Comparison of ENCODE assay signal across 8 cellular contexts in the genomic region with DNA sequence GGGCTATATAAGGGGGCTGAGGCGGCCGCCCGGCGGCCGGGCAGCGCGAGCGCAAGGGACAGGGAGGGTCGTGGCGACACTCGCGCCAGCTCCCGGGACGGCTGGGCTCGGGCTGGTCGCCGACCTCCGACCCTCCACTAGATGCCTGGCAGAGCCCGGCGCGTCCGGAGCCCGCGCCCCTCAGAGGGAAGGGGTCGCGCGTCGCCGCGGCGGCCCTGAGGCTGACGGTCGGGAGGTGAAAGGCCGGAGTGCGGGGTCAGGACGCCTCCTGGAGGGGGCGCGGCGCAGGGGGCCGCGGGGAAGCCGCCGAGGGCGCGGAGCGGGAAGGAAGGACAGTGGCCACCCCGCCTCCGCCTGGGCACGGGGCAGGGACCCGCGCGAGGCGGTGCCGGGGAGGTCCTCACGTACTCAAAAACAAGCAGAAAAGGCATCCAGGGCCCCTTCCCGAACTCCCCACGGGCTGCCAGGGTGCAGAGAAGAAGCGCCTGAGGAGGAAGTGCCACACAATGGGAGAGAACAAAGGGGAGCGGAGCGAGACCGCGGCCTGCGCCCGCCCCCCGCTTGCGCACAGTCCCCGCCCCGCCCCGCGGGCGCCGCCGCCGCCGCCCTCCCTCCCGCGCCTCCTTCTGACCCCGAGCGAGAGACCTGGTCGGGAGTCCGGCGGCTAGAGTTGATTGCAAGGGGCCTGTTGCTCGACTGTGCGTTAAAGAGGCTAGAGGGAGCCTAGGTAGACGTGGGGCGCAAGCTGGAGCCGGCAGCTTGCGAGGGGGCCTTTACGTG. TPM values are rescaled to one million over a fixed set of nuclear protein-coding genes. Genes with fewer than 3 reads are reported as not detected.
DNase-seq lines count a peak whose midpoint lies in the region; ATAC-seq and TF ChIP-seq lines count a peak whose summit lies in the region.

No MANE protein-coding gene starts in this region.

- no peak for TF ChIP-seq CTCF in CD8-positive, alpha-beta T cell (IDR thresholded peaks at IDR 0.05)
- TF ChIP-seq CTCF in epithelial cell of proximal tubule (conservative IDR thresholded peaks at IDR 0.05; ENCODE audit: low read depth, low read length) = peak; percentile 21
- no peak for TF ChIP-seq CTCF in mucosa of descending colon (IDR thresholded peaks at IDR 0.05)

- peak; percentile 43 for ATAC-seq in CD8-positive, alpha-beta T cell
- ATAC-seq in GM19395 (IDR thresholded peaks at IDR 0.05; ENCODE audit: unreplicated experiment) (peak; percentile 55), HG03457 (IDR thresholded peaks at IDR 0.05; ENCODE audit: unreplicated experiment) (peak; percentile 40), mucosa of descending colon (peak; percentile 78)
- ATAC-seq in stimulated activated memory B cell treated with anti-CD40 and anti-IgM and Interleukin-4, amounts not matched to agents 10 μg/mL and 1 μg/mL and 100 μg/mL, for 72 hours = peak; percentile 79

- no peaks in the 10 kb centered on the region for H3K27me3 ChIP-seq in CD8-positive, alpha-beta T cell (ENCODE audit: insufficient read depth, low read length)

- peak overlapping the region; percentile 97 for H3K27ac Mint-ChIP-seq in CD8-positive, alpha-beta T cell
- peak overlapping the region; percentile 95 for H3K27ac Mint-ChIP-seq in stimulated activated memory B cell treated with anti-CD40 and anti-IgM and Interleukin-4, amounts not matched to agents 10 μg/mL and 1 μg/mL and 100 μg/mL, for 72 hours

- CTCF ChIA-PET in CD8-positive, alpha-beta T cell (lab: Charles Lee) = interaction anchor here (0.9 to 4.7 kb wide), 3 partner anchors 24 to 187 kb away, joined by 3 to 45 read pairs (median 3); no protein-coding TSS in a partner anchor

- POLR2A ChIA-PET in CD8-positive, alpha-beta T cell (lab: Charles Lee) = interaction anchor here (0.6 to 8.2 kb wide), 26 partner anchors 9 to 459 kb away, joined by 3 to 154 read pairs (median 4); partner anchors contain the start of genes CREB1, FASTKD2, MDH1B and METTL21A

- peak overlapping the region; percentile 98 for H3K27ac ChIP-seq in CD8-positive, alpha-beta T cell (ENCODE audit: low read depth, low read length)

- H3K4me3 ChIP-seq in CD8-positive, alpha-beta T cell (ENCODE audit: low read depth, low read length) = peak overlapping the region; percentile 90
- H3K4me3 ChIP-seq in epithelial cell of proximal tubule (ENCODE audit: low read depth, low read length) (peak overlapping the region; percentile 82), mucosa of descending colon (peak overlapping the region; percentile 64)

- peak overlapping the region; percentile 96 for H3K4me3 Mint-ChIP-seq in CD8-positive, alpha-beta T cell
- H3K4me3 Mint-ChIP-seq in stimulated activated memory B cell treated with anti-CD40 and anti-IgM and Interleukin-4, amounts not matched to agents 10 μg/mL and 1 μg/mL and 100 μg/mL, for 72 hours = peak overlapping the region; percentile 98

- peaks cover 11% of the 10 kb centered on the region for H3K4me1 ChIP-seq in CD8-positive, alpha-beta T cell (ENCODE audit: insufficient read depth, low read length)
- H3K4me1 ChIP-seq in mucosa of descending colon (ENCODE audit: low read depth) = no peaks in the 10 kb centered on the region

- peak; percentile 41 to 79 (median 65) for DNase-seq in CD8-positive, alpha-beta T cell
- DNase-seq in NOMO-1 treated with DMSO at 0.1 percent for 48 hours (lab: John Stamatoyannopoulos, UW; ENCODE audit: unreplicated experiment) (peak; percentile 69), epithelial cell of proximal tubule (ENCODE audit: low read depth) (no peak), mucosa of descending colon (peak; percentile 75 to 80 (median 78))
- DNase-seq in activated T-cell treated with anti-CD3 and anti-CD28 coated beads, Interleukin-2, amount 50 U/mL, for 1 hour = peak; percentile 72

- H3K4me1 Mint-ChIP-seq in CD8-positive, alpha-beta T cell (ENCODE audit: low read depth) = peaks cover 40% of the 10 kb centered on the region
- peaks cover 50% of the 10 kb centered on the region for H3K4me1 Mint-ChIP-seq in stimulated activated memory B cell treated with anti-CD40 and anti-IgM and Interleukin-4, amounts not matched to agents 10 μg/mL and 1 μg/mL and 100 μg/mL, for 72 hours

- no peaks in the 10 kb centered on the region for H3K36me3 ChIP-seq in CD8-positive, alpha-beta T cell (ENCODE audit: insufficient read depth, low read length)
- H3K36me3 ChIP-seq in mucosa of descending colon (ENCODE audit: low read depth) = no peaks in the 10 kb centered on the region

- no peaks in the 10 kb centered on the region for H3K9me3 ChIP-seq in CD8-positive, alpha-beta T cell (ENCODE audit: low read length)
- H3K9me3 ChIP-seq in mucosa of descending colon = no peaks in the 10 kb centered on the region

- intact Hi-C loops in CD8-positive, alpha-beta T cell (cut with DNase I, micrococcal nuclease) = loop anchor here (1.0 to 10.0 kb wide), 11 partner anchors 23 to 1079 kb away; partner anchors contain the start of genes CCNYL1 (in 1 of the 2), CREB1 (in 1 of the 2), EEF1B2 (in 1 of the 2) and FASTKD2 (in 1 of the 2)
- intact Hi-C loops in mucosa of descending colon (cut with DNase I, micrococcal nuclease) = loop anchor here in 1 of 2 donors (10.0 kb wide), 1 partner anchor 168 kb away; no protein-coding TSS in a partner anchor

- H3K27me3 Mint-ChIP-seq in CD8-positive, alpha-beta T cell (ENCODE audit: low read depth) = no peaks in the 10 kb centered on the region
- H3K27me3 Mint-ChIP-seq in stimulated activated memory B cell treated with anti-CD40 and anti-IgM and Interleukin-4, amounts not matched to agents 10 μg/mL and 1 μg/mL and 100 μg/mL, for 72 hours = no peaks in the 10 kb centered on the region

- peaks cover 12% of the 10 kb centered on the region for H3K36me3 Mint-ChIP-seq in CD8-positive, alpha-beta T cell
- no peaks in the 10 kb centered on the region for H3K36me3 Mint-ChIP-seq in stimulated activated memory B cell treated with anti-CD40 and anti-IgM and Interleukin-4, amounts not matched to agents 10 μg/mL and 1 μg/mL and 100 μg/mL, for 72 hours

- H3K9me3 Mint-ChIP-seq in CD8-positive, alpha-beta T cell = no peaks in the 10 kb centered on the region
- peaks cover 3% of the 10 kb centered on the region for H3K9me3 Mint-ChIP-seq in stimulated activated memory B cell treated with anti-CD40 and anti-IgM and Interleukin-4, amounts not matched to agents 10 μg/mL and 1 μg/mL and 100 μg/mL, for 72 hours

RNA-seq across cellular contexts. Expression of gene KLF7, which starts 0.8 kb away (rescaled TPM):
- total RNA-seq in CD8-positive, alpha-beta T cell = 10 to 100 TPM; 62.1 to 66.6 TPM
- total RNA-seq in epithelial cell of proximal tubule = 14.6 and 22.2 TPM in 2 replicates
- total RNA-seq in mucosa of descending colon = 10 to 100 TPM in 2 of 3 donors, 1 to 10 TPM in 1; 6.7 to 32.7 (median 12.9) TPM
